In the genomic region with DNA sequence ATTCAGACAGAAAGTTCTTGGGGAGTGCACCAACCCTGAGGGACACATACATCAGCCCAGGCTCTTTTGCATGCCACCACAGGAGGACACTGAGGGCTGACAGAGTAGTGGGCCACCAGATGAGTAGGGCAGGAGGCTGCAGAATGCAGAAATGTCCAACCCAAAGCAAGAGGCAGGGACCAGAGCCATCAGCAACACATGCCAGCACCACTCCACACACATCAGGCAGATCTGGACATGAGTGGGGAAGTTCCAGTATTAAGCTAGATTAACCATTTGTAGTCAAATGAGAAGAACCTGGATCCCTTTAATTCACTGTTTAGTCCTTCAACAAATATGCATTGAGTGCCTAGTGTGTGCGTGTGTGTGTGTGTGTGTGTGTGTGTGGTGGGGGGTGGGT, we compare ENCODE assay signal across 1 cellular context.
TF ChIP-seq lines count a peak whose summit lies in the region.

No MANE protein-coding gene starts in this region.

TF ChIP-seq in HepG2, 621 proteins besides CTCF, POLR2A, EP300 and RAD21 (continued from another document):
- TF ChIP-seq, protein P1, sequence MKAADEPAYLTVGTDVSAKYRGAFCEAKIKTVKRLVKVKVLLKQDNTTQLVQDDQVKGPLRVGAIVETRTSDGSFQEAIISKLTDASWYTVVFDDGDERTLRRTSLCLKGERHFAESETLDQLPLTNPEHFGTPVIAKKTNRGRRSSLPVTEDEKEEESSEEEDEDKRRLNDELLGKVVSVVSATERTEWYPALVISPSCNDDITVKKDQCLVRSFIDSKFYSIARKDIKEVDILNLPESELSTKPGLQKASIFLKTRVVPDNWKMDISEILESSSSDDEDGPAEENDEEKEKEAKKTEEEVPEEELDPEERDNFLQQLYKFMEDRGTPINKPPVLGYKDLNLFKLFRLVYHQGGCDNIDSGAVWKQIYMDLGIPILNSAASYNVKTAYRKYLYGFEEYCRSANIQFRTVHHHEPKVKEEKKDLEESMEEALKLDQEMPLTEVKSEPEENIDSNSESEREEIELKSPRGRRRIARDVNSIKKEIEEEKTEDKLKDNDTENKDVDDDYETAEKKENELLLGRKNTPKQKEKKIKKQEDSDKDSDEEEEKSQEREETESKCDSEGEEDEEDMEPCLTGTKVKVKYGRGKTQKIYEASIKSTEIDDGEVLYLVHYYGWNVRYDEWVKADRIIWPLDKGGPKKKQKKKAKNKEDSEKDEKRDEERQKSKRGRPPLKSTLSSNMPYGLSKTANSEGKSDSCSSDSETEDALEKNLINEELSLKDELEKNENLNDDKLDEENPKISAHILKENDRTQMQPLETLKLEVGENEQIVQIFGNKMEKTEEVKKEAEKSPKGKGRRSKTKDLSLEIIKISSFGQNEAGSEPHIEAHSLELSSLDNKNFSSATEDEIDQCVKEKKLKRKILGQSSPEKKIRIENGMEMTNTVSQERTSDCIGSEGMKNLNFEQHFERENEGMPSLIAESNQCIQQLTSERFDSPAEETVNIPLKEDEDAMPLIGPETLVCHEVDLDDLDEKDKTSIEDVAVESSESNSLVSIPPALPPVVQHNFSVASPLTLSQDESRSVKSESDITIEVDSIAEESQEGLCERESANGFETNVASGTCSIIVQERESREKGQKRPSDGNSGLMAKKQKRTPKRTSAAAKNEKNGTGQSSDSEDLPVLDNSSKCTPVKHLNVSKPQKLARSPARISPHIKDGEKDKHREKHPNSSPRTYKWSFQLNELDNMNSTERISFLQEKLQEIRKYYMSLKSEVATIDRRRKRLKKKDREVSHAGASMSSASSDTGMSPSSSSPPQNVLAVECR (CRISPR knock-in tag; IDR thresholded peaks at IDR 0.05; ENCODE audit: borderline replicate concordance), result no peak
- TF ChIP-seq ZNF124 (CRISPR knock-in tag; IDR thresholded peaks at IDR 0.05) (no peak), ZNF501 (CRISPR knock-in tag; IDR thresholded peaks at IDR 0.05) (no peak), ZNF232 (CRISPR knock-in tag; IDR thresholded peaks at IDR 0.05; ENCODE audit: borderline replicate concordance) (no peak), ONECUT2 (CRISPR knock-in tag; IDR thresholded peaks at IDR 0.05) (no peak), ZNF234 (CRISPR knock-in tag; conservative IDR thresholded peaks at IDR 0.05) (no peak), ZNF10 (CRISPR knock-in tag; IDR thresholded peaks at IDR 0.05; ENCODE audit: borderline replicate concordance, low read depth) (no peak), ZNF484 (CRISPR knock-in tag; IDR thresholded peaks at IDR 0.05; ENCODE audit: borderline replicate concordance, low read depth) (no peak), ZNF121 (CRISPR knock-in tag; IDR thresholded peaks at IDR 0.05) (no peak), SP2 (CRISPR knock-in tag; IDR thresholded peaks at IDR 0.05) (no peak), SP4 (CRISPR knock-in tag; IDR thresholded peaks at IDR 0.05) (no peak), ZNF235 (CRISPR knock-in tag; IDR thresholded peaks at IDR 0.05; ENCODE audit: borderline replicate concordance) (no peak), ZNF224 (CRISPR knock-in tag; IDR thresholded peaks at IDR 0.05) (no peak), TGIF2 (CRISPR knock-in tag; IDR thresholded peaks at IDR 0.05) (no peak), KLF16 (CRISPR knock-in tag; IDR thresholded peaks at IDR 0.05) (no peak)
- TF ChIP-seq, protein P2, sequence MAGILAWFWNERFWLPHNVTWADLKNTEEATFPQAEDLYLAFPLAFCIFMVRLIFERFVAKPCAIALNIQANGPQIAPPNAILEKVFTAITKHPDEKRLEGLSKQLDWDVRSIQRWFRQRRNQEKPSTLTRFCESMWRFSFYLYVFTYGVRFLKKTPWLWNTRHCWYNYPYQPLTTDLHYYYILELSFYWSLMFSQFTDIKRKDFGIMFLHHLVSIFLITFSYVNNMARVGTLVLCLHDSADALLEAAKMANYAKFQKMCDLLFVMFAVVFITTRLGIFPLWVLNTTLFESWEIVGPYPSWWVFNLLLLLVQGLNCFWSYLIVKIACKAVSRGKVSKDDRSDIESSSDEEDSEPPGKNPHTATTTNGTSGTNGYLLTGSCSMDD (CRISPR knock-in tag; IDR thresholded peaks at IDR 0.05), result no peak
- TF ChIP-seq, protein P3, sequence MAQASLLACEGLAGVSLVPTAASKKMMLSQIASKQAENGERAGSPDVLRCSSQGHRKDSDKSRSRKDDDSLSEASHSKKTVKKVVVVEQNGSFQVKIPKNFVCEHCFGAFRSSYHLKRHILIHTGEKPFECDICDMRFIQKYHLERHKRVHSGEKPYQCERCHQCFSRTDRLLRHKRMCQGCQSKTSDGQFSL (CRISPR knock-in tag; IDR thresholded peaks at IDR 0.05), result no peak
